Comparison of ENCODE assay signal across 34 cellular contexts in the genomic region with DNA sequence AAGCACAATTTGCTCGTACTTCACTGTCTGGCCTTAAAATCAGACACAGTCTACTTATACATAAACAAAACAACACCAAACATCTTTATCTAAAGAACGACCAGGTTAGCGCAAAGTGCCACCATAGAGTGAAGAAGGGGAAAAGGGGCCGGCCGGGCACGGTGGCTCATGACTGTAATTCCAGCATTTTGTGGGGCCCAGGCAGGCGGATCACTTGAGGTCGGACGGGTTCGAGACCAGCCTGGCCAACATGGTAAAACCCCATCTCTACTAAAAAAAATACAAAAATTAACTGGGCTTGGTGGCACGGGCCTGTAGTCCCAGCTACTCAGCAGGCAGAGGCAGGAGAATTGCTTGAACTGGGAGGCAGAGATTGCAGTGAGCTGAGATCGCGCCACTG.
"Had no signal": no experiment of that assay in that cellular context is flagged by ENCODE, and none has a peak within 500 bp of the region (broad histone marks: within the 10 kb centered on the region; RNA-seq: fewer than 3 reads in every experiment).

No MANE protein-coding gene starts in this region.

- H3K4me1 Mint-ChIP-seq: activated CD4-positive, alpha-beta memory T cell treated with anti-CD3 and anti-CD28 coated beads, Interleukin-2, amount 10 ng/mL, durations not matched to agents 7 days and 5 days; activated CD4-positive, alpha-beta T cell treated with anti-CD3 and anti-CD28 coated beads, Interleukin-2, amount 10 ng/mL, durations not matched to agents 7 days and 5 days; activated CD8-positive, alpha-beta memory T cell treated with anti-CD3 and anti-CD28 coated beads, Interleukin-2, amount 10 ng/mL, durations not matched to agents 7 days and 5 days; activated naive CD8-positive, alpha-beta T cell treated with anti-CD3 and anti-CD28 coated beads for 36 hours had no signal

- H3K27me3 Mint-ChIP-seq: activated CD4-positive, alpha-beta memory T cell treated with anti-CD3 and anti-CD28 coated beads, Interleukin-2, amount 10 ng/mL, durations not matched to agents 7 days and 5 days; activated CD4-positive, alpha-beta T cell treated with anti-CD3 and anti-CD28 coated beads for 36 hours; activated CD4-positive, alpha-beta T cell treated with anti-CD3 and anti-CD28 coated beads, Interleukin-2, amount 10 ng/mL, durations not matched to agents 7 days and 5 days; activated CD8-positive, alpha-beta memory T cell treated with anti-CD3 and anti-CD28 coated beads, Interleukin-2, amount 10 ng/mL, durations not matched to agents 7 days and 5 days; activated naive CD8-positive, alpha-beta T cell treated with anti-CD3 and anti-CD28 coated beads for 36 hours; activated T-cell treated with anti-CD3 and anti-CD28 coated beads, Interleukin-2, amount 50 U/mL, for 24 hours had no signal

- H3K27ac Mint-ChIP-seq: activated CD4-positive, alpha-beta memory T cell treated with anti-CD3 and anti-CD28 coated beads, Interleukin-2, amount 10 ng/mL, durations not matched to agents 7 days and 5 days; activated CD4-positive, alpha-beta T cell treated with anti-CD3 and anti-CD28 coated beads for 36 hours; activated CD4-positive, alpha-beta T cell treated with anti-CD3 and anti-CD28 coated beads, Interleukin-2, amount 10 ng/mL, durations not matched to agents 7 days and 5 days; activated CD8-positive, alpha-beta memory T cell treated with anti-CD3 and anti-CD28 coated beads, Interleukin-2, amount 10 ng/mL, durations not matched to agents 7 days and 5 days; activated CD8-positive, alpha-beta T cell treated with anti-CD3 and anti-CD28 coated beads, Interleukin-2, amount 10 ng/mL, durations not matched to agents 7 days and 5 days; activated naive CD4-positive, alpha-beta T cell treated with anti-CD3 and anti-CD28 coated beads, Interleukin-2, amount 50 U/mL, for 72 hours; activated naive CD8-positive, alpha-beta T cell treated with anti-CD3 and anti-CD28 coated beads for 36 hours; activated T-cell treated with anti-CD3 and anti-CD28 coated beads, Interleukin-2, amount 50 U/mL, for 24 hours; activated T-helper 2 cell treated with anti-CD3 and anti-CD28 coated beads, Interferon-gamma antibody, Interleukin-2, Interleukin-4, amounts not matched to agents 10 μg/mL and 5 μg/mL and 100 μg/mL, durations not matched to agents 14 hours and 24 hours and 36 hours; T-helper 1 cell treated with Interleukin-12 subunit alpha and Interleukin-12 subunit beta and Interleukin-4 antibody, amounts not matched to agents 30 μg/mL and 1 μg/mL, for 36 hours; T-helper 2 cell treated with Interferon-gamma antibody and Interleukin-4, amounts not matched to agents 5 μg/mL and 100 μg/mL, for 36 hours; WTC11 had no signal

- H3K4me3 Mint-ChIP-seq: activated CD4-positive, alpha-beta memory T cell treated with anti-CD3 and anti-CD28 coated beads, Interleukin-2, amount 10 ng/mL, durations not matched to agents 7 days and 5 days; activated CD4-positive, alpha-beta T cell treated with anti-CD3 and anti-CD28 coated beads for 36 hours; activated CD4-positive, alpha-beta T cell treated with anti-CD3 and anti-CD28 coated beads, Interleukin-2, amount 10 ng/mL, durations not matched to agents 7 days and 5 days; activated CD8-positive, alpha-beta memory T cell treated with anti-CD3 and anti-CD28 coated beads, Interleukin-2, amount 10 ng/mL, durations not matched to agents 7 days and 5 days; activated CD8-positive, alpha-beta T cell treated with anti-CD3 and anti-CD28 coated beads, Interleukin-2, amount 10 ng/mL, durations not matched to agents 7 days and 5 days; activated naive CD8-positive, alpha-beta T cell treated with anti-CD3 and anti-CD28 coated beads for 36 hours; activated T-cell treated with anti-CD3 and anti-CD28 coated beads, Interleukin-2, amount 50 U/mL, for 24 hours; T-helper 1 cell treated with Interleukin-12 subunit alpha and Interleukin-12 subunit beta and Interleukin-4 antibody, amounts not matched to agents 30 μg/mL and 1 μg/mL, for 36 hours; T-helper 2 cell treated with Interferon-gamma antibody and Interleukin-4, amounts not matched to agents 5 μg/mL and 100 μg/mL, for 36 hours; WTC11 had no signal

- ATAC-seq: activated CD4-positive, alpha-beta T cell treated with anti-CD3 and anti-CD28 coated beads for 36 hours; activated CD4-positive, CD25-positive, alpha-beta regulatory T cell treated with anti-CD3 and anti-CD28 coated beads, Interleukin-2, amount 50 U/mL, for 24 hours; activated CD8-positive, alpha-beta memory T cell treated with anti-CD3 and anti-CD28 coated beads, Interleukin-2, amount 10 ng/mL, durations not matched to agents 7 days and 5 days; activated CD8-positive, alpha-beta T cell treated with anti-CD3 and anti-CD28 coated beads, Interleukin-2, amount 10 ng/mL, durations not matched to agents 7 days and 5 days; activated naive CD4-positive, alpha-beta T cell treated with anti-CD3 and anti-CD28 coated beads, Interleukin-2, amount 50 U/mL, for 72 hours; body of pancreas; WTC11 had no signal

- DNase-seq: activated CD4-positive, alpha-beta memory T cell treated with anti-CD3 and anti-CD28 coated beads, Interleukin-2, amount 10 ng/mL, durations not matched to agents 7 days and 5 days; activated CD4-positive, alpha-beta T cell treated with anti-CD3 and anti-CD28 coated beads for 1 hour; activated CD4-positive, alpha-beta T cell treated with anti-CD3 and anti-CD28 coated beads for 36 hours; activated CD4-positive, alpha-beta T cell treated with anti-CD3 and anti-CD28 coated beads for 48 hours; activated CD4-positive, alpha-beta T cell treated with anti-CD3 and anti-CD28 coated beads, Interleukin-2, amount 10 ng/mL, durations not matched to agents 7 days and 5 days; activated CD4-positive, alpha-beta T cell treated with anti-CD3 and anti-CD28 coated beads, Interleukin-2, amount 50 U/mL, for 48 hours; activated CD4-positive, CD25-positive, alpha-beta regulatory T cell; activated CD8-positive, alpha-beta memory T cell treated with anti-CD3 and anti-CD28 coated beads for 24 hours; activated CD8-positive, alpha-beta memory T cell treated with anti-CD3 and anti-CD28 coated beads, Interleukin-2, amount 10 ng/mL, durations not matched to agents 7 days and 5 days; activated CD8-positive, alpha-beta memory T cell treated with anti-CD3 and anti-CD28 coated beads, Interleukin-2, amount 50 U/mL, for 48 hours; activated CD8-positive, alpha-beta T cell treated with anti-CD3 and anti-CD28 coated beads, Interleukin-2, amount 10 ng/mL, durations not matched to agents 7 days and 5 days; activated effector memory CD4-positive, alpha-beta T cell treated with Interleukin-2 at 50 U/mL for 16 hours; activated gamma-delta T cell; activated naive CD4-positive, alpha-beta T cell treated with anti-CD3 and anti-CD28 coated beads, Interleukin-2, amount 50 U/mL, for 16 hours; activated naive CD4-positive, alpha-beta T cell treated with Interleukin-2 at 50 U/mL for 16 hours; activated naive CD8-positive, alpha-beta T cell treated with anti-CD3 and anti-CD28 coated beads for 36 hours; activated T-cell treated with anti-CD3 and anti-CD28 coated beads, Interleukin-2, amount 50 U/mL, for 24 hours; activated T-cell treated with anti-CD3 and anti-CD28 coated beads, Interleukin-2, amount 50 U/mL, for 48 hours; adrenal gland; amniotic stem cell; aorta; body of pancreas; brain microvascular endothelial cell; central memory CD4-positive, alpha-beta T cell; T-helper 1 cell; T-helper 2 cell; T-helper 9 cell; WERI-Rb-1 had no signal

- H3K9me3 Mint-ChIP-seq: activated CD4-positive, alpha-beta memory T cell treated with anti-CD3 and anti-CD28 coated beads, Interleukin-2, amount 10 ng/mL, durations not matched to agents 7 days and 5 days; activated naive CD4-positive, alpha-beta T cell treated with anti-CD3 and anti-CD28 coated beads, Interleukin-2, amount 50 U/mL, for 72 hours; activated naive CD8-positive, alpha-beta T cell treated with anti-CD3 and anti-CD28 coated beads for 36 hours; activated T-cell treated with anti-CD3 and anti-CD28 coated beads, Interleukin-2, amount 50 U/mL, for 24 hours; activated T-helper 2 cell treated with anti-CD3 and anti-CD28 coated beads, Interferon-gamma antibody, Interleukin-2, Interleukin-4, amounts not matched to agents 10 μg/mL and 5 μg/mL and 100 μg/mL, durations not matched to agents 14 hours and 24 hours and 36 hours; T-helper 1 cell treated with Interleukin-12 subunit alpha and Interleukin-12 subunit beta and Interleukin-4 antibody, amounts not matched to agents 30 μg/mL and 1 μg/mL, for 36 hours; T-helper 2 cell treated with Interferon-gamma antibody and Interleukin-4, amounts not matched to agents 5 μg/mL and 100 μg/mL, for 36 hours had no signal
